3 cellular contexts compared by ENCODE assay signal in the genomic region with DNA sequence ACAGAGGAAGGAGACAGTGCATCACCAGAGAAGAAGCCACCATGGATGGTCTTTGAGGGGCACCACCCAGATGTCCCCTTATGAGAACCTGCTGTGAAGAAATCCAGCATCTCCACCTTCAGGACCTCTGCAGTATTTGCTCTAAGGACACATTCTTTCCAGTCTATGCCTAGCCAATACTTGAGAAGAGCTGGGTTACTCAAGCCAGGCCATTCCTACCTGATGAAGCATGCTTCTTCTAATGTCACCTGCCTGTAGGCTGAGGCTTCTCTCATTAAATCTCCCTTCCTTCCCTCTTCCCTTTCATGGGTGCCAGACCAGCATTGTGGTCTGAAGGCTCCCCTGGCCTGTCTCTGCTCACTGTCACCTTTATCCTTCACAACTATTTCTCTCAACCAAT.
"Had no signal": no experiment of that assay in that cellular context is flagged by ENCODE, and none has a peak within 500 bp of the region (broad histone marks: within the 10 kb centered on the region; RNA-seq: fewer than 3 reads in every experiment).

No MANE protein-coding gene starts in this region.

- DNase-seq: GDM1, GF-D8 had no signal

- H3K4me3 ChIP-seq: GM12878 had no signal

- ATAC-seq: GM12878 had no signal
